27 cellular contexts compared by ENCODE assay signal in genomic region chr15:100858294-100858693, GRCh38. TPM values are rescaled to one million over a fixed set of nuclear protein-coding genes. Genes with fewer than 3 reads are reported as not detected.
"Had no signal": no experiment of that assay in that cellular context is flagged by ENCODE, and none has a peak within 500 bp of the region (broad histone marks: within the 10 kb centered on the region; RNA-seq: fewer than 3 reads in every experiment).

No MANE protein-coding gene starts in this region.

- H3K27me3 ChIP-seq: adrenal gland, body of pancreas, colonic mucosa had no signal

- H3K4me3 ChIP-seq: adrenal gland, body of pancreas, colonic mucosa, esophagus squamous epithelium, gastroesophageal sphincter, heart right ventricle had no signal

- H3K4me1 ChIP-seq: adrenal gland, body of pancreas, colonic mucosa, esophagus squamous epithelium had no signal

- H3K9me3 ChIP-seq: adrenal gland, body of pancreas, colonic mucosa had no signal

- H3K27ac ChIP-seq: adrenal gland, body of pancreas, colonic mucosa, epithelial cell of prostate, esophagus squamous epithelium, gastroesophageal sphincter, heart right ventricle, WERI-Rb-1 had no signal

- H3K36me3 ChIP-seq: adrenal gland, colonic mucosa, esophagus squamous epithelium, gastroesophageal sphincter, heart right ventricle, WERI-Rb-1 had no signal

- ATAC-seq: activated CD4-positive, CD25-positive, alpha-beta regulatory T cell treated with anti-CD3 and anti-CD28 coated beads, Interleukin-2, amount 50 U/mL, for 24 hours; activated CD8-positive, alpha-beta T cell treated with anti-CD3 and anti-CD28 coated beads for 36 hours; activated naive CD8-positive, alpha-beta T cell treated with anti-CD3 and anti-CD28 coated beads, Interleukin-2, amount 50 U/mL, for 24 hours; body of pancreas; gastroesophageal sphincter; heart right ventricle; T-helper 17 cell had no signal

- DNase-seq: activated B cell treated with CpG ODN at 0.5 μM for 24 hours; activated CD4-positive, alpha-beta T cell treated with anti-CD3 and anti-CD28 coated beads for 48 hours; activated CD4-positive, alpha-beta T cell treated with anti-CD3 and anti-CD28 coated beads, Interleukin-2, amount 50 U/mL, for 1 hour; activated CD4-positive, alpha-beta T cell treated with anti-CD3 and anti-CD28 coated beads, Interleukin-2, amount 50 U/mL, for 48 hours; activated CD8-positive, alpha-beta T cell treated with anti-CD3 and anti-CD28 coated beads for 36 hours; activated effector memory CD4-positive, alpha-beta T cell treated with anti-CD3 and anti-CD28 coated beads, Interleukin-2, amount 50 U/mL, for 16 hours; activated naive CD4-positive, alpha-beta T cell treated with anti-CD3 and anti-CD28 coated beads for 36 hours; activated naive CD8-positive, alpha-beta T cell treated with anti-CD3 and anti-CD28 coated beads for 36 hours; activated naive CD8-positive, alpha-beta T cell treated with anti-CD3 and anti-CD28 coated beads, Interleukin-2, amount 50 U/mL, for 24 hours; adrenal gland; amygdala; body of pancreas; central memory CD4-positive, alpha-beta T cell; cerebellar nuclear complex; colonic mucosa; effector CD8-positive, alpha-beta T cell; esophagus squamous epithelium; foreskin melanocyte; heart right ventricle; T-helper 17 cell; T1000; WERI-Rb-1 had no signal

RNA-seq across cellular contexts. Expression of gene ALDH1A3, which starts 21.3 kb away (rescaled TPM):
- total RNA-seq: activated B cell treated with CpG ODN at 0.5 μM for 24 hours; activated CD8-positive, alpha-beta T cell treated with anti-CD3 and anti-CD28 coated beads for 36 hours; activated naive CD4-positive, alpha-beta T cell treated with anti-CD3 and anti-CD28 coated beads for 36 hours; activated naive CD8-positive, alpha-beta T cell treated with anti-CD3 and anti-CD28 coated beads for 36 hours; activated T-helper 1 cell treated with anti-CD3 and anti-CD28 coated beads, Interleukin-12 subunit alpha, Interleukin-12 subunit beta, Interleukin-2, Interleukin-4 antibody, amounts not matched to agents 30 ng/mL and 10 ng/mL and 1 ng/mL, durations not matched to agents 14 hours and 24 hours and 36 hours; activated T-helper 2 cell treated with anti-CD3 and anti-CD28 coated beads, Interferon-gamma antibody, Interleukin-2, Interleukin-4, amounts not matched to agents 10 μg/mL and 5 μg/mL and 100 μg/mL, durations not matched to agents 14 hours and 24 hours and 36 hours; T-helper 17 cell had no signal
